Comparison of ENCODE assay signal across 20 cellular contexts in genomic region chr12:13595536-13596450, GRCh38.
DNase-seq lines count a peak whose midpoint lies in the region; ATAC-seq and TF ChIP-seq lines count a peak whose summit lies in the region.
"Had no signal": no experiment of that assay in that cellular context is flagged by ENCODE, and none has a peak within 500 bp of the region (broad histone marks: within the 10 kb centered on the region; RNA-seq: fewer than 3 reads in every experiment).

No MANE protein-coding gene starts in this region.

- H3K9me3 ChIP-seq in upper lobe of right lung (no peaks in the 10 kb centered on the region), mucosa of descending colon (no peaks in the 10 kb centered on the region)
- H3K9me3 ChIP-seq: thoracic aorta had no signal

- H3K4me1 ChIP-seq in upper lobe of right lung (no peaks in the 10 kb centered on the region), mucosa of descending colon (ENCODE audit: low read depth) (no peaks in the 10 kb centered on the region)

- H3K36me3 ChIP-seq in upper lobe of right lung: no peaks in the 10 kb centered on the region
- no peaks in the 10 kb centered on the region for H3K36me3 ChIP-seq in mucosa of descending colon (ENCODE audit: low read depth)
- H3K36me3 ChIP-seq: heart right ventricle, thoracic aorta had no signal

- H3K4me3 ChIP-seq in upper lobe of right lung (no peak overlapping the region), mucosa of descending colon (no peak overlapping the region)
- H3K4me3 ChIP-seq: heart right ventricle, thoracic aorta had no signal

- intact Hi-C loops in upper lobe of right lung (cut with DNase I): no loop called here
- intact Hi-C loops in mucosa of descending colon (cut with DNase I, micrococcal nuclease): no loop called here

- ATAC-seq in left lobe of liver: peak; percentile 31
- no peak for ATAC-seq in upper lobe of right lung
- ATAC-seq in mucosa of descending colon: no peak
- no peak for ATAC-seq in HG03196 (IDR thresholded peaks at IDR 0.05; ENCODE audit: unreplicated experiment)
- ATAC-seq: activated T-cell treated with anti-CD3 and anti-CD28 coated beads, Interleukin-2, amount 50 U/mL, for 72 hours; heart right ventricle had no signal

- H3K27ac ChIP-seq in upper lobe of right lung: no peak overlapping the region
- H3K27ac ChIP-seq: heart right ventricle, thoracic aorta had no signal

- peak; percentile 12 for DNase-seq in ELF-1 (ENCODE audit: low read depth, low spot score)
- DNase-seq in NCI-H1092 (lab: John Stamatoyannopoulos, UW): peak; percentile 19
- peak; percentile 93 for DNase-seq in SW480 (ENCODE audit: low spot score)
- no peak for DNase-seq in left lobe of liver (ENCODE audit: low spot score)
- no peak for DNase-seq in upper lobe of right lung
- DNase-seq in mucosa of descending colon: no peak
- DNase-seq in NCI-H2081 treated with DMSO at 0.1 percent for 48 hours (lab: John Stamatoyannopoulos, UW): no peak
- DNase-seq: activated CD4-positive, alpha-beta T cell treated with anti-CD3 and anti-CD28 coated beads for 48 hours; activated naive CD4-positive, alpha-beta T cell treated with anti-CD3 and anti-CD28 coated beads, Interleukin-2, amount 50 U/mL, for 16 hours; activated T-cell treated with anti-CD3 and anti-CD28 coated beads, Interleukin-2, amount 50 U/mL, for 72 hours; C1 segment of cervical spinal cord; Calu3; HCEC 1CT; heart right ventricle; NCI-H774; stimulated activated CD4-positive, alpha-beta T cell treated with anti-CD3 and anti-CD28 coated beads, Interleukin-4, amount 100 ng/mL, for 24 hours; stimulated activated naive CD4-positive, alpha-beta T cell treated with Interleukin-2 at 50 U/mL for 16 hours; T-helper 1 cell had no signal

- H3K27me3 ChIP-seq in upper lobe of right lung: no peaks in the 10 kb centered on the region
- H3K27me3 ChIP-seq: heart right ventricle had no signal

- TF ChIP-seq CTCF in upper lobe of right lung (IDR thresholded peaks at IDR 0.05) (no peak), mucosa of descending colon (IDR thresholded peaks at IDR 0.05) (no peak)

Comparison
In these comparisons a context has a peak if more than half of its experiments do, and no peak if none do; other contexts are left out.
1. DNase-seq: peak in ELF-1 (single experiment), NCI-H1092 (single experiment) and SW480 (single experiment); none in left lobe of liver (single experiment), upper lobe of right lung (single experiment), mucosa of descending colon (0 of 3) and NCI-H2081 treated with DMSO at 0.1 percent for 48 hours (single experiment).